ENCODE assay signal across 12 cellular contexts in the genomic region with DNA sequence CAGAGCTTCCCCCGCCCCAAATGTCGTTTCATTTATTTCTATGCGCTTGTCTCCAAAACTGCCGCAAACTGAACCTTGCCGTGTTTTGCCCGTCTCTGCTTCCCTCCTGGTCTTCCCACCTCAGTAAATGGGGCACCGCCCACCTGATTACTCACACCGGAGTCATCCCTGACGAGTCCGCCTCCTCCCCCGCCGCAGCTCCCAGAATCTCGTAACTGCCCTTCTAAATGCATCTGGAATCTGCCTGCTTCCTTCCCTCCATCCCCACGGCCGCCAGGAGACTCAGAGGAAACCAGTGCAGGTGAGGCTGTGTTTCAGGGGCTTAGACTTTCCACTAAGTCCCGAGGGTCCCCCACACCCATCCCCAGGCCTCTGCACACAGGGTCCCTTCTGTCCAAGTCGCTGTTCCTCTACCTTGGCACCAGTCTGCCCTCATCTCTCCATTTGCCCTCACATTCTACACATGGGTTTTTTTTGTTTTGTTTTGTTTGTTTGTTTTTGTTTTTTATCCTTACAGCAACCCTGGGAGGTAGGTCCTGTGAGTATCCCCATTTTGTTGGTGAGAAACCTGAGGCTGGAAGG.
DNase-seq lines count a peak whose midpoint lies in the region; ATAC-seq and TF ChIP-seq lines count a peak whose summit lies in the region.
"Had no signal": no experiment of that assay in that cellular context is flagged by ENCODE, and none has a peak within 500 bp of the region (broad histone marks: within the 10 kb centered on the region; RNA-seq: fewer than 3 reads in every experiment).

No MANE protein-coding gene starts in this region.

- 22 to 34% methylated on average over 12 to 17 of the region's 17 CpGs for WGBS in transverse colon (ENCODE audit: low coverage in 1 of 2), 2 donors

- no TSS peak for BruUV-seq in Caco-2 (replicated peaks; lab: Mats Ljungman, UMichigan)

- in situ Hi-C loops in astrocyte of the spinal cord (cut with HindIII; ENCODE audit: low sequenced_read_pairs) (no loop called here), transverse colon (cut with MboI; ENCODE audit: low pct_ligation_motif_present in 1 of 4, low pct_unique_long_range_greater_than_20kb in 1 of 4, low sequenced_read_pairs in 3 of 4) (no loop called here)

- no peak for TF ChIP-seq EP300 in transverse colon (IDR thresholded peaks at IDR 0.05; ENCODE audit: low read depth)

- no peaks in the 10 kb centered on the region for H3K9me3 ChIP-seq in Caco-2
- H3K9me3 ChIP-seq in transverse colon = no peaks in the 10 kb centered on the region
- H3K9me3 ChIP-seq in right atrium auricular region = no peaks in the 10 kb centered on the region
- H3K9me3 ChIP-seq: HAP-1, uterus had no signal

- POLR2A ChIA-PET in Caco-2 (lab: Charles Lee) = no interaction called here

- H3K4me1 ChIP-seq in Caco-2 (peaks cover 5% of the 10 kb centered on the region; the same call in 1 of the 2 replicates), transverse colon (no peaks in the 10 kb centered on the region), right atrium auricular region (no peaks in the 10 kb centered on the region)
- H3K4me1 ChIP-seq: HAP-1, uterus had no signal

- no peak overlapping the region for H3K27ac Mint-ChIP-seq in Caco-2 (ENCODE audit: unreplicated experiment)
- H3K27ac Mint-ChIP-seq: activated naive CD4-positive, alpha-beta T cell treated with anti-CD3 and anti-CD28 coated beads, Interleukin-2, amount 50 U/mL, for 24 hours had no signal

- peak; percentile 50 to 53 for DNase-seq in Caco-2
- peak; percentile 74 for DNase-seq in HS-5 (ENCODE audit: low read depth)
- peak; percentile 71 for DNase-seq in astrocyte of the spinal cord (ENCODE audit: low read depth, low spot score)
- peak; percentile 62 for DNase-seq in kidney epithelial cell (ENCODE audit: low read depth)
- DNase-seq in GM10266 (ENCODE audit: extremely low spot score) = no peak
- no peak for DNase-seq in transverse colon
- DNase-seq in right atrium auricular region (ENCODE audit: low spot score) = no peak
- DNase-seq: NCI-H1092 had no signal

- no peak for TF ChIP-seq CTCF in Caco-2 (IDR thresholded peaks at IDR 0.05; ENCODE audit: insufficient read depth in 1 of 2, low read depth in 1 of 2, low read length in 1 of 2, severe bottlenecking in 1 of 2, unreplicated experiment in 1 of 2)
- no peak for TF ChIP-seq CTCF in astrocyte of the spinal cord (IDR thresholded peaks at IDR 0.05; ENCODE audit: low read depth, low read length)
- TF ChIP-seq CTCF in kidney epithelial cell (IDR thresholded peaks at IDR 0.05; ENCODE audit: insufficient read depth, low read length, poor library complexity, severe bottlenecking) = no peak
- no peak for TF ChIP-seq CTCF in GM10266 (IDR thresholded peaks at IDR 0.05; ENCODE audit: control insufficient read depth, insufficient read depth, low read depth, missing control alignments)
- no peak for TF ChIP-seq CTCF in transverse colon (IDR thresholded peaks at IDR 0.05)
- TF ChIP-seq CTCF in right atrium auricular region (IDR thresholded peaks at IDR 0.05) = no peak

- H3K4me3 Mint-ChIP-seq in Caco-2 (ENCODE audit: unreplicated experiment) = peak overlapping the region; percentile 30
- H3K4me3 Mint-ChIP-seq: activated naive CD4-positive, alpha-beta T cell treated with anti-CD3 and anti-CD28 coated beads, Interleukin-2, amount 50 U/mL, for 24 hours had no signal

- no peak overlapping the region for H3K4me3 ChIP-seq in Caco-2 (ENCODE audit: low read depth, low read length)
- no peak overlapping the region for H3K4me3 ChIP-seq in astrocyte of the spinal cord (ENCODE audit: low read depth, low read length)
- H3K4me3 ChIP-seq in kidney epithelial cell (ENCODE audit: low read depth, low read length) = no peak overlapping the region
- no peak overlapping the region for H3K4me3 ChIP-seq in transverse colon
- H3K4me3 ChIP-seq in right atrium auricular region = no peak overlapping the region
- H3K4me3 ChIP-seq: HAP-1, uterus had no signal

- H3K27me3 Mint-ChIP-seq in Caco-2 (ENCODE audit: insufficient read depth, unreplicated experiment) = peaks cover 18% of the 10 kb centered on the region

- H3K27ac ChIP-seq in transverse colon = no peak overlapping the region
- H3K27ac ChIP-seq in right atrium auricular region = no peak overlapping the region
- H3K27ac ChIP-seq: uterus had no signal

- TF ChIP-seq POLR2A in transverse colon (IDR thresholded peaks at IDR 0.05) = no peak

- ATAC-seq in GM18870 (IDR thresholded peaks at IDR 0.05; ENCODE audit: unreplicated experiment) = no peak

- no peaks in the 10 kb centered on the region for H3K36me3 ChIP-seq in Caco-2 (ENCODE audit: control insufficient read depth, insufficient read depth, low read length)
- no peaks in the 10 kb centered on the region for H3K36me3 ChIP-seq in kidney epithelial cell (ENCODE audit: control insufficient read depth, insufficient read depth, low read length)
- H3K36me3 ChIP-seq in transverse colon = no peaks in the 10 kb centered on the region
- no peaks in the 10 kb centered on the region for H3K36me3 ChIP-seq in right atrium auricular region
- H3K36me3 ChIP-seq: HAP-1, uterus had no signal

- H3K4me1 Mint-ChIP-seq in Caco-2 (ENCODE audit: low read depth, unreplicated experiment) = peaks cover 11% of the 10 kb centered on the region
- H3K4me1 Mint-ChIP-seq: activated naive CD4-positive, alpha-beta T cell treated with anti-CD3 and anti-CD28 coated beads, Interleukin-2, amount 50 U/mL, for 24 hours had no signal

- H3K36me3 Mint-ChIP-seq in Caco-2 (ENCODE audit: insufficient read depth, unreplicated experiment) = no peaks in the 10 kb centered on the region
- H3K36me3 Mint-ChIP-seq: activated naive CD4-positive, alpha-beta T cell treated with anti-CD3 and anti-CD28 coated beads, Interleukin-2, amount 50 U/mL, for 24 hours had no signal

- no peaks in the 10 kb centered on the region for H3K9me3 Mint-ChIP-seq in Caco-2 (ENCODE audit: unreplicated experiment)
- H3K9me3 Mint-ChIP-seq: activated naive CD4-positive, alpha-beta T cell treated with anti-CD3 and anti-CD28 coated beads, Interleukin-2, amount 50 U/mL, for 24 hours had no signal

- intact Hi-C loops in Caco-2 (cut with micrococcal nuclease; ENCODE audit: unreplicated experiment) (no loop called here), transverse colon (cut with DNase I; ENCODE audit: low total_unique reads) (no loop called here)

- CTCF ChIA-PET in Caco-2 (lab: Charles Lee) = no interaction called here

- H3K27me3 ChIP-seq in Caco-2 (replicated peaks; ENCODE audit: control insufficient read depth, insufficient read depth, low read length) (no peaks in the 10 kb centered on the region), kidney epithelial cell (ENCODE audit: control insufficient read depth, insufficient read depth, low read length) (peaks cover 9% of the 10 kb centered on the region), transverse colon (peaks cover 57% of the 10 kb centered on the region), right atrium auricular region (no peaks in the 10 kb centered on the region)

Comparison
In these comparisons a context has a peak if more than half of its experiments do, and no peak if none do; other contexts are left out.
1. DNase-seq: peak in Caco-2 (2 of 2), HS-5 (single experiment), astrocyte of the spinal cord (single experiment) and kidney epithelial cell (single experiment); none in GM10266 (single experiment), transverse colon (single experiment) and right atrium auricular region (single experiment).